ENCODE assay signal across 13 cellular contexts in the genomic region with DNA sequence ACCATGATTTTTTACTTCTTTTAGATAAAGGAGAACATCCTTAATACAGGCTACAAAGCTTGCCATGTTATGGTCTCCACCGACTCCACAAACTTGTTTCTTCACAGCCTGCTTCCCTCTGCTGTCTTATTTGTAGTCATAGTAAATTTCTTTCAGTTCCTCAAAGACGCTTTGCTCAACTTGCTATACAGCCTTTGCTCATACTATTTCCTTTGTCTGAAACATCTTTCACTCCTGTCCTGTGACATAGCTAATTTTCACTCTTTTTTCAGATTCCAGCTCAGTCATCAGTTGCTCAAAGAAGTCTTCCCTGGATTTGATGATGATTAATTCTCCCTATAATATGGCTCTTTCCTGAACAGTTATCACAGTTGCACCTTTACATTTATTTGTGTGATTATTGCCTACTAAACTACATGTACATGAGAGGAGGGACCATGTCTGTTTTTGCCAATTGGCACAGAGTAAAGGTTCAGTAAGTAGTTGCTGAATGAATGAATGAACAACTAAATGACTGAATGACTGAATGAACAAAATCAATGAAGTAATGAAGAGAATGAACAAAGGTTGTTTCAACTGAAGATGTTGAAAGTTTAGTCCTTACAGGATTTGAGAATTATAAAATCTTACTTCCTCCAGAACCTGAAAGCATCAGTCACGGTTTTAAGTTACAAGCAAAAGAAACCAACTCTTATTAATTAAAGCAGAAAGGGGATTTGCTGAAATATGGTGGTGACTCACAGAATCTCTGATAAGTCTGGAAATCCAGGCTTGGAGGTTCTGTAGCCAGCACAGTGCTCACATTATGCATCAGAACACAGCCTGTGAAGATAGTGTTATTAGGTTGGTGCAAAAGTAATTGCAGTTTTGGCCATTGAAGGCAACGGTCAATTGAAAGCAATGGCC.
A peak's percentile ranks its signal among the peaks of the same experiment; 100 is the strongest.
DNase-seq lines count a peak whose midpoint lies in the region; ATAC-seq and TF ChIP-seq lines count a peak whose summit lies in the region.
"Had no signal": no experiment of that assay in that cellular context is flagged by ENCODE, and none has a peak within 500 bp of the region (broad histone marks: within the 10 kb centered on the region; RNA-seq: fewer than 3 reads in every experiment).

No MANE protein-coding gene starts in this region.

- in situ Hi-C loops in HAP-1 (cut with MboI; ENCODE audit: low sequenced_read_pairs): no loop called here

- ATAC-seq in GM21367 (IDR thresholded peaks at IDR 0.05; ENCODE audit: unreplicated experiment) (peak; percentile 98), HG03097 (IDR thresholded peaks at IDR 0.05; ENCODE audit: low FRiP score, unreplicated experiment) (peak; percentile 92)
- no peak for ATAC-seq in activated T-cell treated with anti-CD3 and anti-CD28 coated beads, Interleukin-2, amount 50 U/mL, for 72 hours (replicated peaks in 1 of 2)
- ATAC-seq: left colon had no signal

- no peaks in the 10 kb centered on the region for H3K4me1 ChIP-seq in HAP-1
- H3K4me1 ChIP-seq: BE2C had no signal

- no peaks in the 10 kb centered on the region for H3K4me1 Mint-ChIP-seq in activated naive CD4-positive, alpha-beta T cell treated with anti-CD3 and anti-CD28 coated beads for 36 hours (ENCODE audit: low read depth)
- H3K4me1 Mint-ChIP-seq in activated T-cell treated with anti-CD3 and anti-CD28 coated beads, Interleukin-2, amount 50 U/mL, for 72 hours (ENCODE audit: low read depth): no peaks in the 10 kb centered on the region

- no peaks in the 10 kb centered on the region for H3K27me3 ChIP-seq in HAP-1 (ENCODE audit: low read depth)
- H3K27me3 ChIP-seq: BE2C, spleen had no signal

- intact Hi-C loops in activated naive CD4-positive, alpha-beta T cell treated with anti-CD3 and anti-CD28 coated beads for 36 hours (cut with micrococcal nuclease): no loop called here

- H3K9me3 ChIP-seq in HAP-1: no peaks in the 10 kb centered on the region
- H3K9me3 ChIP-seq: BE2C, spleen, thoracic aorta had no signal

- no peak for TF ChIP-seq CTCF in GM12865 (IDR thresholded peaks at IDR 0.05; ENCODE audit: insufficient read depth, low read depth, low read length, missing control alignments)

- H3K27ac Mint-ChIP-seq in activated naive CD4-positive, alpha-beta T cell treated with anti-CD3 and anti-CD28 coated beads for 36 hours: no peak overlapping the region
- no peak overlapping the region for H3K27ac Mint-ChIP-seq in activated T-cell treated with anti-CD3 and anti-CD28 coated beads, Interleukin-2, amount 50 U/mL, for 72 hours

- no peaks in the 10 kb centered on the region for H3K27me3 Mint-ChIP-seq in activated naive CD4-positive, alpha-beta T cell treated with anti-CD3 and anti-CD28 coated beads for 36 hours (ENCODE audit: low read depth)
- H3K27me3 Mint-ChIP-seq in activated T-cell treated with anti-CD3 and anti-CD28 coated beads, Interleukin-2, amount 50 U/mL, for 72 hours (ENCODE audit: low read depth): no peaks in the 10 kb centered on the region

- H3K4me3 ChIP-seq in GM12865 (ENCODE audit: low read depth, low read length) (no peak overlapping the region), HAP-1 (no peak overlapping the region)
- H3K4me3 ChIP-seq: spleen, thoracic aorta had no signal

- H3K9me3 Mint-ChIP-seq in activated naive CD4-positive, alpha-beta T cell treated with anti-CD3 and anti-CD28 coated beads for 36 hours: no peaks in the 10 kb centered on the region
- H3K9me3 Mint-ChIP-seq in activated T-cell treated with anti-CD3 and anti-CD28 coated beads, Interleukin-2, amount 50 U/mL, for 72 hours: peaks cover 0 to 3% of the 10 kb centered on the region in 2 donors

- H3K36me3 ChIP-seq in HAP-1 (replicated peaks): no peaks in the 10 kb centered on the region
- H3K36me3 ChIP-seq: BE2C, spleen, thoracic aorta had no signal

- CTCF ChIA-PET in activated naive CD4-positive, alpha-beta T cell treated with anti-CD3 and anti-CD28 coated beads for 36 hours (lab: Charles Lee): no interaction called here

- DNase-seq in GM12865 (ENCODE audit: low read depth) (peak; percentile 55), SKM-1 (lab: John Stamatoyannopoulos, UW; ENCODE audit: unreplicated experiment) (peak; percentile 11), NCI-H1092 treated with DMSO at 0.1 percent for 48 hours (lab: John Stamatoyannopoulos, UW) (no peak), HAP-1 (ENCODE audit: low spot score in 2 of 2) (no peak)
- no peak for DNase-seq in activated naive CD4-positive, alpha-beta T cell treated with anti-CD3 and anti-CD28 coated beads for 36 hours
- DNase-seq in activated T-cell treated with anti-CD3 and anti-CD28 coated beads, Interleukin-2, amount 50 U/mL, for 72 hours: no peak
- DNase-seq: BE2C, left colon, NCI-H1417 treated with DMSO at 0.1 percent for 48 hours, spleen had no signal

- no peaks in the 10 kb centered on the region for H3K36me3 Mint-ChIP-seq in activated naive CD4-positive, alpha-beta T cell treated with anti-CD3 and anti-CD28 coated beads for 36 hours (ENCODE audit: low read depth)
- H3K36me3 Mint-ChIP-seq in activated T-cell treated with anti-CD3 and anti-CD28 coated beads, Interleukin-2, amount 50 U/mL, for 72 hours (ENCODE audit: insufficient read depth in 2 of 2): no peaks in the 10 kb centered on the region

- no peak overlapping the region for H3K4me3 Mint-ChIP-seq in activated naive CD4-positive, alpha-beta T cell treated with anti-CD3 and anti-CD28 coated beads for 36 hours
- no peak overlapping the region for H3K4me3 Mint-ChIP-seq in activated T-cell treated with anti-CD3 and anti-CD28 coated beads, Interleukin-2, amount 50 U/mL, for 72 hours

Comparison
In these comparisons a context has a peak if more than half of its experiments do, and no peak if none do; other contexts are left out.
1. DNase-seq: peak in GM12865 (single experiment) and SKM-1 (single experiment); none in activated naive CD4-positive, alpha-beta T cell treated with anti-CD3 and anti-CD28 coated beads for 36 hours (single experiment), activated T-cell treated with anti-CD3 and anti-CD28 coated beads, Interleukin-2, amount 50 U/mL, for 72 hours (0 of 2), NCI-H1092 treated with DMSO at 0.1 percent for 48 hours (single experiment) and HAP-1 (0 of 2).
2. ATAC-seq: peak in GM21367 (single experiment) and HG03097 (single experiment); none in activated T-cell treated with anti-CD3 and anti-CD28 coated beads, Interleukin-2, amount 50 U/mL, for 72 hours (0 of 2).